In the genomic region with DNA sequence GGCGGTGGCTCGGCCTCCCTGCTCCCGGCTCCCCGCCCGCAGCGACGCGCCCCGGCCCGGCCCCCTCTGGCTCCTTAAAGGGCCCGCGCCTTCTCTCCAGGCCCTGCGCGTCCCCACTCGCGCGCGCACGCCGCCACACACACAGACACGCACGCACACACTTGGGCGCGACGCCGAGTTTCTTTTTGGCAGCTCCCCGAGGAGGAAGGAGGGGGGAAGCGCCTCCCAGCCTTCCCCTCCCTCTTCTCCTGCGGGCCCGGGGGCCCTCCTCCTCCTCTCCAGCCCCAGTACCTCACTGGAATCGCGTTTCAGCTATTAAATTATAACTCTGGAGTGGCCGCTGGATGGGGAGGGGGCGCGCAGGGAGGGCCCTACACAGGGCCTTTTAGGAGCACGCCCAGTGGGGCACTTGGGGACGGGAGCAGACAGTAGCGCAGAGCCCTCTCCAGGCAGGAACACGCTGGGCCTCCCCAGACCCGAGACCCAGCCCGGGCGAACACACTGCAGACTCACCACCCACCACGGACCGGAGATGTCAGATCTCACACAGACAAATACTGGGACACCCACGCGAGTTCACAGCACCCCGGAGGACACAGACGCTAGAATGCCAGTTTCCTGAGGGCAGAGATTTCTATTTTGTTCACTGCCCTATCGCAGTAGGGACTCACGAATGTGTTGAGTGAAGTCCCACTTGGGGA, we compare ENCODE assay signal across 8 cellular contexts. TPM values are rescaled to one million over a fixed set of nuclear protein-coding genes. Genes with fewer than 3 reads are reported as not detected.
A peak's percentile ranks its signal among the peaks of the same experiment; 100 is the strongest.
DNase-seq lines count a peak whose midpoint lies in the region; ATAC-seq and TF ChIP-seq lines count a peak whose summit lies in the region.

No MANE protein-coding gene starts in this region.

- H3K4me1 ChIP-seq in endodermal cell (ENCODE audit: control insufficient read depth, insufficient read depth, low read length) (peaks cover 4% of the 10 kb centered on the region), mesodermal cell (ENCODE audit: control insufficient read depth, insufficient read depth, low read length, poor library complexity, severe bottlenecking) (peaks cover 9% of the 10 kb centered on the region)

- H3K27ac ChIP-seq in endodermal cell (ENCODE audit: low read depth, low read length) (peak overlapping the region; percentile 34), mesodermal cell (ENCODE audit: low read depth, low read length, severe bottlenecking) (peak overlapping the region; percentile 62)

- 6 to 11% methylated on average over 13 to 47 of the region's 50 CpGs for WGBS in endodermal cell (ENCODE audit: insufficient coverage in 1 of 2, insufficient read length in 1 of 2), 2 experiments
- 4 to 5% methylated on average over 12 to 19 of the region's 50 CpGs for WGBS in mesodermal cell (ENCODE audit: insufficient coverage in 2 of 2), 2 experiments

- peak; percentile 51 for ATAC-seq in GM19452 (IDR thresholded peaks at IDR 0.05; ENCODE audit: unreplicated experiment)

- H3K27me3 ChIP-seq in endodermal cell (ENCODE audit: control insufficient read depth, insufficient read depth, low read length, poor library complexity, severe bottlenecking) = no peaks in the 10 kb centered on the region

- H3K9me3 ChIP-seq in endodermal cell (ENCODE audit: control insufficient read depth, low read length) (no peaks in the 10 kb centered on the region), mesodermal cell (ENCODE audit: control insufficient read depth, low read length) (no peaks in the 10 kb centered on the region)

- intact Hi-C loops in CD14-positive monocyte (cut with micrococcal nuclease) = loop anchor here (2.0 to 10.0 kb wide), 6 partner anchors 87 to 199 kb away; no protein-coding TSS in a partner anchor

- H3K4me3 Mint-ChIP-seq in CD14-positive monocyte (peak overlapping the region; percentile 77 to 78), endodermal cell (peak overlapping the region; percentile 71)

- DNase-seq in CD14-positive monocyte (ENCODE audit: low spot score) (peak; percentile 95), HS-27A (ENCODE audit: low read depth) (peak; percentile 46), NOMO-1 treated with DMSO at 0.1 percent for 48 hours (lab: John Stamatoyannopoulos, UW; ENCODE audit: unreplicated experiment) (peak; percentile 78), endodermal cell (peak; percentile 92)
- DNase-seq in activated CD8-positive, alpha-beta memory T cell treated with anti-CD3 and anti-CD28 coated beads, Interleukin-2, amount 50 U/mL, for 24 hours (ENCODE audit: extremely low read depth) = peak; percentile 31
- peak; percentile 63 for DNase-seq in stimulated activated CD8-positive, alpha-beta memory T cell treated with anti-CD3 and anti-CD28 coated beads, Interleukin-15, amount 100 ng/mL, for 24 hours (ENCODE audit: low read depth)

- H3K4me1 Mint-ChIP-seq in CD14-positive monocyte (peaks cover 47% of the 10 kb centered on the region), endodermal cell (peaks cover 16% of the 10 kb centered on the region)

- H3K4me3 ChIP-seq in endodermal cell (ENCODE audit: low read length) (peak overlapping the region; percentile 74), mesodermal cell (ENCODE audit: extremely low read depth, insufficient read depth, low read length, poor library complexity, severe bottlenecking) (peak overlapping the region; percentile 39)

- H3K36me3 Mint-ChIP-seq in CD14-positive monocyte = peaks cover 6 to 7% of the 10 kb centered on the region in 2 donors
- H3K36me3 Mint-ChIP-seq in endodermal cell (ENCODE audit: low read depth) = no peaks in the 10 kb centered on the region

- H3K36me3 ChIP-seq in endodermal cell (ENCODE audit: control insufficient read depth, insufficient read depth, low read length) (no peaks in the 10 kb centered on the region), mesodermal cell (ENCODE audit: control insufficient read depth, insufficient read depth, low read length) (peaks cover 9% of the 10 kb centered on the region)

- no peaks in the 10 kb centered on the region for H3K9me3 Mint-ChIP-seq in CD14-positive monocyte
- H3K9me3 Mint-ChIP-seq in endodermal cell = no peaks in the 10 kb centered on the region

- H3K27me3 Mint-ChIP-seq in CD14-positive monocyte (ENCODE audit: low read depth in 3 of 3) = no peaks in the 10 kb centered on the region
- no peaks in the 10 kb centered on the region for H3K27me3 Mint-ChIP-seq in endodermal cell (ENCODE audit: insufficient read depth)

- TF ChIP-seq CTCF in CD14-positive monocyte (IDR thresholded peaks at IDR 0.05) (no peak), endodermal cell (conservative IDR thresholded peaks at IDR 0.05) (no peak)

- H3K27ac Mint-ChIP-seq in CD14-positive monocyte = peak overlapping the region; percentile 94 to 98 (median 96)
- H3K27ac Mint-ChIP-seq in endodermal cell = peak overlapping the region; percentile 85

- no peak overlapping the region for H3K9ac ChIP-seq in endodermal cell (ENCODE audit: extremely low read depth, low read length, poor library complexity, severe bottlenecking)

RNA-seq across cellular contexts. Expression of gene NCOR2, which starts 0.4 kb away (rescaled TPM):
- polyA plus RNA-seq in CD14-positive monocyte = 1 to 10 TPM; 4.7 to 5.5 TPM
- 100 to 1,000 TPM; 185 to 207 TPM for total RNA-seq in endodermal cell
- polyA plus RNA-seq in endodermal cell (2013, experiment 1 of 2) = 112 TPM
- polyA plus RNA-seq in endodermal cell (2013, experiment 2 of 2) = 110 TPM
- polyA plus RNA-seq in mesodermal cell (2013, experiment 1 of 2) = 156 TPM
- 115 TPM for polyA plus RNA-seq in mesodermal cell (2013, experiment 2 of 2)

Comparison
In these comparisons a context has a peak if more than half of its experiments do, and no peak if none do; other contexts are left out.
1. Peak in every context shown above with its lines: DNase-seq, ATAC-seq, H3K4me3 ChIP-seq and H3K27ac ChIP-seq.
2. DNase-seq: peak in every context shown above with its lines; median percentile 95 in CD14-positive monocyte; 92 in endodermal cell; 78 in NOMO-1 treated with DMSO at 0.1 percent for 48 hours; 63 in stimulated activated CD8-positive, alpha-beta memory T cell treated with anti-CD3 and anti-CD28 coated beads, Interleukin-15, amount 100 ng/mL, for 24 hours; 46 in HS-27A; 31 in activated CD8-positive, alpha-beta memory T cell treated with anti-CD3 and anti-CD28 coated beads, Interleukin-2, amount 50 U/mL, for 24 hours.